In the genomic region with DNA sequence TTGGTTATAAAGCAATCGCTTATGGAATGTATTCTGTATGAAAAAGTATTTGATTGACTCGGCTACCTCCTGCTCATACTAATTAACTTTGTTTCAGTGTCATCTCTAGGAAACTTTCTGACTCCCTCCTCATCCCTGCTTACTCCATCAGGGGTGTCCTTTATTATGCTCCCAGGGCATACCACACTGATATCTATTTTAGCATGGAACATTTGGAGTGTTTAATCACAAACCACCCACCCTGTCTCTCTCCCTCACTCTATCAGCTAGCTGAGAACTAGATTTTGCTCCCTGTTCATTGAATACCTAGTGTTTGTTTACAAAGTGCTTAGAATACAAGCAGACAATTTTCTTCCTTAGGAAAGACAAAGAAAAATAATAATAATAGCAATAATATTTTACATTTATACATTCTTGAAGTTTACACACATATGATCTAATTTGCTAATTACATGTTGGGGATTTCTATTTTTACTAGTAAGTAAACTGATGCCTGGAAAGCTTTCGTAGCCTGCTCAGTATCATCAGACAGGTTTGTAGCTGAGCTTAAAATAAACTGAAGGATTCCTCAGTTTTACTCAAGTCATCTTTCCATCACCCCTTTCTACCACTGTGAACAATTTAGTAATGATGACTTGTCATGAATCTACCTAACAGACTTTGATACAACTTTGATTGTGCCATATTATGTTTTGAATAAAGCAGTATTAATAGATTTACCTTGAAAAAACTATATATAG, we compare ENCODE assay signal across 23 cellular contexts.
"Had no signal": no experiment of that assay in that cellular context is flagged by ENCODE, and none has a peak within 500 bp of the region (broad histone marks: within the 10 kb centered on the region; RNA-seq: fewer than 3 reads in every experiment).

No MANE protein-coding gene starts in this region.

- H3K4me3 Mint-ChIP-seq: mesothelial cell of epicardium; naive B cell; naive thymus-derived CD8-positive, alpha-beta T cell had no signal

- H3K36me3 ChIP-seq: colonic mucosa, esophagus muscularis mucosa, gastroesophageal sphincter, left lung, lower lobe of right lung had no signal

- H3K36me3 Mint-ChIP-seq: mesothelial cell of epicardium; naive B cell; naive thymus-derived CD8-positive, alpha-beta T cell had no signal

- DNase-seq: colonic mucosa; dermis blood vessel endothelial cell; dorsolateral prefrontal cortex; effector CD4-positive, alpha-beta T cell; effector memory CD4-positive, alpha-beta T cell; foreskin keratinocyte; glutamatergic neuron; head of caudate nucleus; hippocampal formation; left cardiac atrium; left lung; lower lobe of right lung; mesenchymal stem cell; mucosa of descending colon; naive B cell; naive thymus-derived CD8-positive, alpha-beta T cell had no signal

- ATAC-seq: foreskin keratinocyte; gastroesophageal sphincter; left lung; lower lobe of right lung; mucosa of descending colon; naive thymus-derived CD8-positive, alpha-beta T cell had no signal

- H3K9me3 Mint-ChIP-seq: mesothelial cell of epicardium had no signal

- H3K27me3 Mint-ChIP-seq: naive B cell had no signal

- H3K27ac Mint-ChIP-seq: mesothelial cell of epicardium; naive B cell; naive thymus-derived CD8-positive, alpha-beta T cell had no signal

- H3K27ac ChIP-seq: colonic mucosa, dorsolateral prefrontal cortex, esophagus muscularis mucosa, foreskin keratinocyte, gastroesophageal sphincter, left lung, lower lobe of right lung had no signal

- H3K9me3 ChIP-seq: colonic mucosa, esophagus muscularis mucosa, gastroesophageal sphincter, left lung, lower lobe of right lung, mucosa of descending colon had no signal

- H3K27me3 ChIP-seq: colonic mucosa, dorsolateral prefrontal cortex, esophagus muscularis mucosa, foreskin keratinocyte, gastroesophageal sphincter, left lung had no signal

- H3K4me1 Mint-ChIP-seq: naive B cell; naive thymus-derived CD8-positive, alpha-beta T cell had no signal

- H3K4me3 ChIP-seq: colonic mucosa, dorsolateral prefrontal cortex, esophagus muscularis mucosa, gastroesophageal sphincter, left lung, lower lobe of right lung, mucosa of descending colon had no signal

- FAIRE-seq: endothelial cell of umbilical vein, frontal cortex, islet of Langerhans, keratinocyte had no signal

- H3K4me1 ChIP-seq: colonic mucosa, esophagus muscularis mucosa, foreskin keratinocyte, gastroesophageal sphincter, left lung, lower lobe of right lung had no signal
